Comparison of ENCODE assay signal across 17 cellular contexts in the genomic region with DNA sequence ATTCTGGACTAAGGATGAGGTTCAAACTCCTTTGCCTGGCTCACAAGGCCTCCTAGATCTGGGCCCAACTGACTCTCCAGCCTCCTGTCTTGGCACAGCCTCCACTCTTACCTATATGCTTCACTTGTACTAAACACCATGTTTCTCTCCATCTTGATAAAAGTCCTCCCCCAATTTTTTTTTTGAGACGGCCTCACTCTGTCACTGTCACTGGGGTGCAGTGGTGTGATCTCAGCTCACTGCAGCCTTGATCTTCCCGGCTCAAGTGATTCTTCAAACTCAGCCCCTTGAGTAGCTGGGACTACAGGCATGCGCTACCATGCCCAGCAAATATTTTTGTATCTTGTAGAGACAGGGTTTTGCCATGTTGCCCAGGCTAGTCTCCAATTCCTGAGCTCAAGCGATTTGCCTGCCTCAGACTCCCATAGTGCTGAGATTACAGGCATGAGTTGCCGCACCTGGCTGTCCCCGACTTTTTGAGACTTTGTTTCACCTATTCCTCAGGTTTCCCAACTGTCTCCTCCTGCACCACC. TPM values are rescaled to one million over a fixed set of nuclear protein-coding genes. Genes with fewer than 3 reads are reported as not detected.
DNase-seq lines count a peak whose midpoint lies in the region; ATAC-seq and TF ChIP-seq lines count a peak whose summit lies in the region.
"Had no signal": no experiment of that assay in that cellular context is flagged by ENCODE, and none has a peak within 500 bp of the region (broad histone marks: within the 10 kb centered on the region; RNA-seq: fewer than 3 reads in every experiment).

No MANE protein-coding gene starts in this region.

- no peak for TF ChIP-seq EP300 in sigmoid colon (IDR thresholded peaks at IDR 0.05)

- H3K36me3 Mint-ChIP-seq in natural killer cell, result no peaks in the 10 kb centered on the region
- H3K36me3 Mint-ChIP-seq in natural killer cell treated with Interleukin-12 subunit alpha and Interleukin-12 subunit beta and Interleukin-15 and Interleukin-18, amount 100 ng/mL, for 72 hours, result peaks cover 2% of the 10 kb centered on the region
- H3K36me3 Mint-ChIP-seq in activated naive CD8-positive, alpha-beta T cell, result no peaks in the 10 kb centered on the region

- H3K27me3 ChIP-seq in layer of hippocampus (ENCODE audit: control insufficient read depth, insufficient read depth, low read length) (no peaks in the 10 kb centered on the region), vagina (no peaks in the 10 kb centered on the region), sigmoid colon (no peaks in the 10 kb centered on the region)
- H3K27me3 ChIP-seq: BLaER1 treated with 17β-estradiol and CSF1 and Interleukin-3, amounts not matched to agents 10 nM and 100 nM; spleen had no signal

- H3K27ac Mint-ChIP-seq in natural killer cell, result peak overlapping the region in 1 of 2 donors; percentile 84
- peak overlapping the region in 1 of 2 donors; percentile 72 for H3K27ac Mint-ChIP-seq in natural killer cell treated with Interleukin-12 subunit alpha and Interleukin-12 subunit beta and Interleukin-15 and Interleukin-18, amount 100 ng/mL, for 72 hours
- H3K27ac Mint-ChIP-seq in activated naive CD8-positive, alpha-beta T cell, result peak overlapping the region; percentile 94

- H3K4me1 ChIP-seq in vagina, result peaks cover 53% of the 10 kb centered on the region
- peaks cover 0 to 34% (median 28%) of the 10 kb centered on the region in 4 donors for H3K4me1 ChIP-seq in sigmoid colon

- TF ChIP-seq POLR2A in vagina (IDR thresholded peaks at IDR 0.05) (no peak), sigmoid colon (IDR thresholded peaks at IDR 0.05) (no peak)

- no peaks in the 10 kb centered on the region for H3K9me3 Mint-ChIP-seq in natural killer cell
- H3K9me3 Mint-ChIP-seq in natural killer cell treated with Interleukin-12 subunit alpha and Interleukin-12 subunit beta and Interleukin-15 and Interleukin-18, amount 100 ng/mL, for 72 hours, result no peaks in the 10 kb centered on the region
- H3K9me3 Mint-ChIP-seq in activated naive CD8-positive, alpha-beta T cell (ENCODE audit: low read depth), result no peaks in the 10 kb centered on the region

- H3K27me3 Mint-ChIP-seq in natural killer cell (ENCODE audit: low read depth in 2 of 2), result no peaks in the 10 kb centered on the region
- H3K27me3 Mint-ChIP-seq in natural killer cell treated with Interleukin-12 subunit alpha and Interleukin-12 subunit beta and Interleukin-15 and Interleukin-18, amount 100 ng/mL, for 72 hours, result no peaks in the 10 kb centered on the region
- H3K27me3 Mint-ChIP-seq in activated naive CD8-positive, alpha-beta T cell, result no peaks in the 10 kb centered on the region

- intact Hi-C loops in natural killer cell (cut with micrococcal nuclease), result no loop called here
- intact Hi-C loops in vagina (cut with DNase I), result no loop called here
- intact Hi-C loops in sigmoid colon (cut with DNase I), result no loop called here

- ATAC-seq in natural killer cell (no peak), HG02678 (IDR thresholded peaks at IDR 0.05; ENCODE audit: unreplicated experiment) (no peak)
- no peak for ATAC-seq in natural killer cell treated with Interleukin-12 subunit alpha and Interleukin-12 subunit beta and Interleukin-15 and Interleukin-18, amount 100 ng/mL, for 72 hours

- peak overlapping the region; percentile 84 for H3K4me3 Mint-ChIP-seq in natural killer cell
- no peak overlapping the region for H3K4me3 Mint-ChIP-seq in natural killer cell treated with Interleukin-12 subunit alpha and Interleukin-12 subunit beta and Interleukin-15 and Interleukin-18, amount 100 ng/mL, for 72 hours
- H3K4me3 Mint-ChIP-seq in activated naive CD8-positive, alpha-beta T cell, result peak overlapping the region; percentile 27

- 94 to 96% methylated on average over 6 of the region's 6 CpGs for WGBS in sigmoid colon, 2 donors

- H3K36me3 ChIP-seq in vagina (no peaks in the 10 kb centered on the region), sigmoid colon (no peaks in the 10 kb centered on the region)
- H3K36me3 ChIP-seq: BLaER1 treated with 17β-estradiol and CSF1 and Interleukin-3, amounts not matched to agents 10 nM and 100 nM had no signal

- H3K4me1 Mint-ChIP-seq in natural killer cell, result peaks cover 62 to 67% of the 10 kb centered on the region in 2 donors
- peaks cover 48 to 54% of the 10 kb centered on the region in 2 donors for H3K4me1 Mint-ChIP-seq in natural killer cell treated with Interleukin-12 subunit alpha and Interleukin-12 subunit beta and Interleukin-15 and Interleukin-18, amount 100 ng/mL, for 72 hours (ENCODE audit: low read depth in 2 of 2)
- peaks cover 80% of the 10 kb centered on the region for H3K4me1 Mint-ChIP-seq in activated naive CD8-positive, alpha-beta T cell (ENCODE audit: low read depth)

- TF ChIP-seq CTCF in natural killer cell (IDR thresholded peaks at IDR 0.05) (no peak), vagina (IDR thresholded peaks at IDR 0.05) (no peak), sigmoid colon (IDR thresholded peaks at IDR 0.05) (no peak)

- H3K4me3 ChIP-seq in vagina, result no peak overlapping the region
- H3K4me3 ChIP-seq in sigmoid colon, result no peak overlapping the region
- H3K4me3 ChIP-seq: BLaER1 treated with 17β-estradiol and CSF1 and Interleukin-3, amounts not matched to agents 10 nM and 100 nM; spleen had no signal

- H3K9me3 ChIP-seq in vagina (no peaks in the 10 kb centered on the region), sigmoid colon (no peaks in the 10 kb centered on the region)
- H3K9me3 ChIP-seq: BLaER1 treated with 17β-estradiol and CSF1 and Interleukin-3, amounts not matched to agents 10 nM and 100 nM; spleen had no signal

- H3K27ac ChIP-seq in layer of hippocampus (ENCODE audit: low read depth, low read length) (peak overlapping the region; percentile 32), vagina (peak overlapping the region; percentile 98), sigmoid colon (peak overlapping the region in 1 of 4 donors; percentile 95)
- H3K27ac ChIP-seq: BLaER1 treated with 17β-estradiol and CSF1 and Interleukin-3, amounts not matched to agents 10 nM and 100 nM had no signal

- DNase-seq in natural killer cell (no peak), vagina (ENCODE audit: extremely low spot score in 2 of 2) (no peak), sigmoid colon (no peak), amygdala (lab: John Stamatoyannopoulos, UW) (no peak)
- DNase-seq in natural killer cell treated with Interleukin-12 subunit alpha and Interleukin-12 subunit beta and Interleukin-15 and Interleukin-18, amount 100 ng/mL, for 72 hours (ENCODE audit: low spot score), result no peak
- DNase-seq: activated CD4-positive, CD25-positive, alpha-beta regulatory T cell treated with anti-CD3 and anti-CD28 coated beads, Interleukin-2, amount 50 U/mL, for 72 hours; central memory CD4-positive, alpha-beta T cell; glutamatergic neuron; KG1; NCI-H1694 treated with DMSO at 0.1 percent for 48 hours; NCI-H748 treated with DMSO at 0.1 percent for 48 hours; spleen had no signal

RNA-seq across cellular contexts. Expression of a gene that starts 39.7 kb away (rescaled TPM):
- total RNA-seq in natural killer cell (under 1 TPM in 2 of 3 donors, not detected in 1; 0.14 to 0.30 TPM), vagina (57.5 TPM), sigmoid colon (10 to 100 TPM; 15.9 to 58.7 (median 32.1) TPM)
- not detected for total RNA-seq in natural killer cell treated with Interleukin-12 subunit alpha and Interleukin-12 subunit beta and Interleukin-15 and Interleukin-18, amount 100 ng/mL, for 72 hours
- polyA plus RNA-seq in sigmoid colon, result 10 to 100 TPM in 1 of 3 donors, 1 to 10 TPM in 2; 1.8 to 10.2 (median 8.4) TPM
- total RNA-seq: T-helper 1 cell treated with Interleukin-12 subunit alpha and Interleukin-12 subunit beta and Interleukin-4 antibody, amounts not matched to agents 30 ng/mL and 1 ng/mL, for 36 hours had no signal

Comparison
In these comparisons a context has a peak if more than half of its experiments do, and no peak if none do; other contexts are left out.
1. RNA of a gene that starts 39.7 kb away (total RNA-seq): 57.5 TPM in vagina (single experiment) and 15.9 to 58.7 TPM in sigmoid colon; 0.14 to 0.30 TPM in natural killer cell and not detected in natural killer cell treated with Interleukin-12 subunit alpha and Interleukin-12 subunit beta and Interleukin-15 and Interleukin-18, amount 100 ng/mL, for 72 hours; every median in the first group is over 10 times any median in the second.